ENCODE assay signal across 8 cellular contexts in genomic region chr1:233614743-233615521, GRCh38. TPM values are rescaled to one million over a fixed set of nuclear protein-coding genes. Genes with fewer than 3 reads are reported as not detected.
DNase-seq lines count a peak whose midpoint lies in the region; ATAC-seq and TF ChIP-seq lines count a peak whose summit lies in the region.

No MANE protein-coding gene starts in this region.

- CTCF ChIA-PET in activated CD8-positive, alpha-beta memory T cell treated with anti-CD3 and anti-CD28 coated beads, Interleukin-2, amount 10 ng/mL, durations not matched to agents 7 days and 5 days (lab: Charles Lee) = no interaction called here

- H3K4me1 Mint-ChIP-seq in activated CD8-positive, alpha-beta memory T cell treated with anti-CD3 and anti-CD28 coated beads, Interleukin-2, amount 10 ng/mL, durations not matched to agents 7 days and 5 days = peaks cover 1% of the 10 kb centered on the region
- peaks cover 9% of the 10 kb centered on the region for H3K4me1 Mint-ChIP-seq in osteocyte (ENCODE audit: unreplicated experiment)

- DNase-seq in activated CD8-positive, alpha-beta memory T cell treated with anti-CD3 and anti-CD28 coated beads, Interleukin-2, amount 10 ng/mL, durations not matched to agents 7 days and 5 days = no peak
- no peak for DNase-seq in activated CD8-positive, alpha-beta memory T cell treated with anti-CD3 and anti-CD28 coated beads, Interleukin-2, amount 50 U/mL, for 48 hours
- peak; percentile 71 for DNase-seq in HT-29 (ENCODE audit: low spot score)
- DNase-seq in osteocyte (ENCODE audit: extremely low spot score, unreplicated experiment) = no peak
- DNase-seq in dedifferentiated amniotic fluid mesenchymal stem cell (ENCODE audit: extremely low spot score) = no peak

- peaks cover 2% of the 10 kb centered on the region for H3K36me3 Mint-ChIP-seq in activated CD8-positive, alpha-beta memory T cell treated with anti-CD3 and anti-CD28 coated beads, Interleukin-2, amount 10 ng/mL, durations not matched to agents 7 days and 5 days
- H3K36me3 Mint-ChIP-seq in osteocyte (ENCODE audit: unreplicated experiment) = no peaks in the 10 kb centered on the region

- H3K27me3 Mint-ChIP-seq in activated CD8-positive, alpha-beta memory T cell treated with anti-CD3 and anti-CD28 coated beads, Interleukin-2, amount 10 ng/mL, durations not matched to agents 7 days and 5 days = peaks cover 65% of the 10 kb centered on the region
- H3K27me3 Mint-ChIP-seq in osteocyte (ENCODE audit: unreplicated experiment) = peaks cover 43% of the 10 kb centered on the region

- H3K4me1 ChIP-seq in ectodermal cell (ENCODE audit: control insufficient read depth, insufficient read depth, low read length) = peaks cover 6% of the 10 kb centered on the region

- H3K9me3 Mint-ChIP-seq in activated CD8-positive, alpha-beta memory T cell treated with anti-CD3 and anti-CD28 coated beads, Interleukin-2, amount 10 ng/mL, durations not matched to agents 7 days and 5 days (ENCODE audit: low read depth) = no peaks in the 10 kb centered on the region
- no peaks in the 10 kb centered on the region for H3K9me3 Mint-ChIP-seq in osteocyte (ENCODE audit: unreplicated experiment)

- no peaks in the 10 kb centered on the region for H3K36me3 ChIP-seq in ectodermal cell (ENCODE audit: control insufficient read depth, insufficient read depth, low read length)

- H3K4me3 ChIP-seq in ectodermal cell (ENCODE audit: insufficient read depth, low read depth, low read length) = peak overlapping the region; percentile 56

- no peaks in the 10 kb centered on the region for H3K9me3 ChIP-seq in ectodermal cell (ENCODE audit: control insufficient read depth, low read length)

- ATAC-seq in activated CD8-positive, alpha-beta memory T cell treated with anti-CD3 and anti-CD28 coated beads, Interleukin-2, amount 10 ng/mL, durations not matched to agents 7 days and 5 days = no peak
- ATAC-seq in HG03135 (IDR thresholded peaks at IDR 0.05; ENCODE audit: unreplicated experiment) = no peak
- ATAC-seq in HG02623 (IDR thresholded peaks at IDR 0.05; ENCODE audit: unreplicated experiment) = no peak

- peak overlapping the region; percentile 55 for H3K4me3 Mint-ChIP-seq in activated CD8-positive, alpha-beta memory T cell treated with anti-CD3 and anti-CD28 coated beads, Interleukin-2, amount 10 ng/mL, durations not matched to agents 7 days and 5 days
- H3K4me3 Mint-ChIP-seq in osteocyte (ENCODE audit: unreplicated experiment) = peak overlapping the region; percentile 56

- TF ChIP-seq CTCF in osteocyte (IDR thresholded peaks at IDR 0.05) = no peak

- WGBS in ectodermal cell, 2 experiments = 28 to 32% methylated on average over 36 of the region's 36 CpGs

- no peak overlapping the region for H3K27ac Mint-ChIP-seq in activated CD8-positive, alpha-beta memory T cell treated with anti-CD3 and anti-CD28 coated beads, Interleukin-2, amount 10 ng/mL, durations not matched to agents 7 days and 5 days
- H3K27ac Mint-ChIP-seq in osteocyte (ENCODE audit: unreplicated experiment) = no peak overlapping the region

- H3K27ac ChIP-seq in ectodermal cell (ENCODE audit: insufficient read depth, low read depth, low read length, poor library complexity, severe bottlenecking) = no peak overlapping the region

- peaks cover 53% of the 10 kb centered on the region for H3K27me3 ChIP-seq in ectodermal cell (ENCODE audit: control insufficient read depth, insufficient read depth, low read length, poor library complexity, severe bottlenecking)

RNA-seq across cellular contexts. Expression of gene KCNK1, which starts 1.0 kb away (rescaled TPM):
- total RNA-seq in activated CD8-positive, alpha-beta memory T cell treated with anti-CD3 and anti-CD28 coated beads, Interleukin-2, amount 10 ng/mL, durations not matched to agents 7 days and 5 days = 1 to 10 TPM in 1 of 2 experiments, under 1 TPM in 1; 0.61 to 1.5 TPM
- total RNA-seq in HT-29 (2014; rRNA removed; shearing (Covaris generic)) = 20.5 and 25.4 TPM in 2 replicates
- 1.00 TPM for polyA plus RNA-seq in ectodermal cell (2013, experiment 1 of 4)
- polyA plus RNA-seq in ectodermal cell (2013, experiment 2 of 4) = 0.43 TPM
- 0.59 TPM for polyA plus RNA-seq in ectodermal cell (2013, experiment 3 of 4)
- polyA plus RNA-seq in ectodermal cell (2013, experiment 4 of 4) = 0.93 TPM
- not detected in 2 replicates for total RNA-seq in osteocyte
